In the genomic region with DNA sequence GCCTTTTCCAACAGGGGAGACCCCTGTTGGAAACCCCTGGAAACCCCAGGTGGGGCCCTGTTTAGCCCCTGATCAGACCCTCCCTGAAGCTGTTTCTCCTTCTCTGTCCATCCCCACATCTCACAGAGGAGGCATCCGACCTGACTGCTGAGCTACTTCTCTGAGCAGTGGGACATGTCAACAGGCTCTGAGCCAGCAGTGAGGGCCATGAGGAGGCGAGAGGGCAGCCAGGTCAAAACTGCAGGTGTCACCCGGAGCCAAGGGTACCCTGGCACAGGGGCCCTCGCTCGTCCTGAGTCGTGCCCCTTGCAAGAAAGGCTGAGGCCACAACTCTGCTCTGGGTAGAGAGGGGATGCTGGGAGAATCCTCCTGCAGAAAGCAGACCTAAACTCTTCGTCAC, we compare ENCODE assay signal across 2 cellular contexts.
TF ChIP-seq lines count a peak whose summit lies in the region.

No MANE protein-coding gene starts in this region.

TF ChIP-seq in liver, 16 proteins besides CTCF, POLR2A, EP300 and RAD21:
- TF ChIP-seq FOXA2 (IDR thresholded peaks at IDR 0.05) = no peak
- TF ChIP-seq HNF4A (conservative IDR thresholded peaks at IDR 0.05) = no peak
- TF ChIP-seq HNF4G (IDR thresholded peaks at IDR 0.05) = no peak
- TF ChIP-seq, protein P1, sequence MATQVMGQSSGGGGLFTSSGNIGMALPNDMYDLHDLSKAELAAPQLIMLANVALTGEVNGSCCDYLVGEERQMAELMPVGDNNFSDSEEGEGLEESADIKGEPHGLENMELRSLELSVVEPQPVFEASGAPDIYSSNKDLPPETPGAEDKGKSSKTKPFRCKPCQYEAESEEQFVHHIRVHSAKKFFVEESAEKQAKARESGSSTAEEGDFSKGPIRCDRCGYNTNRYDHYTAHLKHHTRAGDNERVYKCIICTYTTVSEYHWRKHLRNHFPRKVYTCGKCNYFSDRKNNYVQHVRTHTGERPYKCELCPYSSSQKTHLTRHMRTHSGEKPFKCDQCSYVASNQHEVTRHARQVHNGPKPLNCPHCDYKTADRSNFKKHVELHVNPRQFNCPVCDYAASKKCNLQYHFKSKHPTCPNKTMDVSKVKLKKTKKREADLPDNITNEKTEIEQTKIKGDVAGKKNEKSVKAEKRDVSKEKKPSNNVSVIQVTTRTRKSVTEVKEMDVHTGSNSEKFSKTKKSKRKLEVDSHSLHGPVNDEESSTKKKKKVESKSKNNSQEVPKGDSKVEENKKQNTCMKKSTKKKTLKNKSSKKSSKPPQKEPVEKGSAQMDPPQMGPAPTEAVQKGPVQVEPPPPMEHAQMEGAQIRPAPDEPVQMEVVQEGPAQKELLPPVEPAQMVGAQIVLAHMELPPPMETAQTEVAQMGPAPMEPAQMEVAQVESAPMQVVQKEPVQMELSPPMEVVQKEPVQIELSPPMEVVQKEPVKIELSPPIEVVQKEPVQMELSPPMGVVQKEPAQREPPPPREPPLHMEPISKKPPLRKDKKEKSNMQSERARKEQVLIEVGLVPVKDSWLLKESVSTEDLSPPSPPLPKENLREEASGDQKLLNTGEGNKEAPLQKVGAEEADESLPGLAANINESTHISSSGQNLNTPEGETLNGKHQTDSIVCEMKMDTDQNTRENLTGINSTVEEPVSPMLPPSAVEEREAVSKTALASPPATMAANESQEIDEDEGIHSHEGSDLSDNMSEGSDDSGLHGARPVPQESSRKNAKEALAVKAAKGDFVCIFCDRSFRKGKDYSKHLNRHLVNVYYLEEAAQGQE (IDR thresholded peaks at IDR 0.05) = no peak
- TF ChIP-seq MAX (IDR thresholded peaks at IDR 0.05) = no peak
- TF ChIP-seq JUND (IDR thresholded peaks at IDR 0.05) = no peak
- TF ChIP-seq NR2F2 (IDR thresholded peaks at IDR 0.05) = no peak
- TF ChIP-seq, protein P2, sequence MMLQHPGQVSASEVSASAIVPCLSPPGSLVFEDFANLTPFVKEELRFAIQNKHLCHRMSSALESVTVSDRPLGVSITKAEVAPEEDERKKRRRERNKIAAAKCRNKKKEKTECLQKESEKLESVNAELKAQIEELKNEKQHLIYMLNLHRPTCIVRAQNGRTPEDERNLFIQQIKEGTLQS (IDR thresholded peaks at IDR 0.05) = no peak
- no peak for TF ChIP-seq YY1 (IDR thresholded peaks at IDR 0.05)
- TF ChIP-seq, protein P3, sequence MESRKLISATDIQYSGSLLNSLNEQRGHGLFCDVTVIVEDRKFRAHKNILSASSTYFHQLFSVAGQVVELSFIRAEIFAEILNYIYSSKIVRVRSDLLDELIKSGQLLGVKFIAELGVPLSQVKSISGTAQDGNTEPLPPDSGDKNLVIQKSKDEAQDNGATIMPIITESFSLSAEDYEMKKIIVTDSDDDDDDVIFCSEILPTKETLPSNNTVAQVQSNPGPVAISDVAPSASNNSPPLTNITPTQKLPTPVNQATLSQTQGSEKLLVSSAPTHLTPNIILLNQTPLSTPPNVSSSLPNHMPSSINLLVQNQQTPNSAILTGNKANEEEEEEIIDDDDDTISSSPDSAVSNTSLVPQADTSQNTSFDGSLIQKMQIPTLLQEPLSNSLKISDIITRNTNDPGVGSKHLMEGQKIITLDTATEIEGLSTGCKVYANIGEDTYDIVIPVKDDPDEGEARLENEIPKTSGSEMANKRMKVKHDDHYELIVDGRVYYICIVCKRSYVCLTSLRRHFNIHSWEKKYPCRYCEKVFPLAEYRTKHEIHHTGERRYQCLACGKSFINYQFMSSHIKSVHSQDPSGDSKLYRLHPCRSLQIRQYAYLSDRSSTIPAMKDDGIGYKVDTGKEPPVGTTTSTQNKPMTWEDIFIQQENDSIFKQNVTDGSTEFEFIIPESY (IDR thresholded peaks at IDR 0.05) = no peak

TF ChIP-seq in HepG2, 621 proteins besides CTCF, POLR2A, EP300 and RAD21 (continues in another document):
- TF ChIP-seq PPARG (CRISPR knock-in tag; conservative IDR thresholded peaks at IDR 0.05) (no peak), ZNF614 (CRISPR knock-in tag; IDR thresholded peaks at IDR 0.05; ENCODE audit: borderline replicate concordance) (no peak), ISL2 (CRISPR knock-in tag; IDR thresholded peaks at IDR 0.05) (no peak), IKZF4 (CRISPR knock-in tag; IDR thresholded peaks at IDR 0.05; ENCODE audit: borderline replicate concordance, low read depth, not compliant biosample characterization) (no peak), BORCS8-MEF2B (CRISPR knock-in tag; IDR thresholded peaks at IDR 0.05) (no peak), ZNF317 (CRISPR knock-in tag; IDR thresholded peaks at IDR 0.05) (no peak), ZNF646 (CRISPR knock-in tag; IDR thresholded peaks at IDR 0.05) (no peak), ZNF354B (CRISPR knock-in tag; IDR thresholded peaks at IDR 0.05) (no peak), PRDM4 (CRISPR knock-in tag; IDR thresholded peaks at IDR 0.05; ENCODE audit: borderline replicate concordance) (no peak), ZNF644 (CRISPR knock-in tag; IDR thresholded peaks at IDR 0.05; ENCODE audit: low read depth) (no peak), TAF1 (CRISPR knock-in tag; IDR thresholded peaks at IDR 0.05) (no peak), ZNF782 (CRISPR knock-in tag; IDR thresholded peaks at IDR 0.05; ENCODE audit: borderline replicate concordance) (no peak)
- TF ChIP-seq, protein P4, sequence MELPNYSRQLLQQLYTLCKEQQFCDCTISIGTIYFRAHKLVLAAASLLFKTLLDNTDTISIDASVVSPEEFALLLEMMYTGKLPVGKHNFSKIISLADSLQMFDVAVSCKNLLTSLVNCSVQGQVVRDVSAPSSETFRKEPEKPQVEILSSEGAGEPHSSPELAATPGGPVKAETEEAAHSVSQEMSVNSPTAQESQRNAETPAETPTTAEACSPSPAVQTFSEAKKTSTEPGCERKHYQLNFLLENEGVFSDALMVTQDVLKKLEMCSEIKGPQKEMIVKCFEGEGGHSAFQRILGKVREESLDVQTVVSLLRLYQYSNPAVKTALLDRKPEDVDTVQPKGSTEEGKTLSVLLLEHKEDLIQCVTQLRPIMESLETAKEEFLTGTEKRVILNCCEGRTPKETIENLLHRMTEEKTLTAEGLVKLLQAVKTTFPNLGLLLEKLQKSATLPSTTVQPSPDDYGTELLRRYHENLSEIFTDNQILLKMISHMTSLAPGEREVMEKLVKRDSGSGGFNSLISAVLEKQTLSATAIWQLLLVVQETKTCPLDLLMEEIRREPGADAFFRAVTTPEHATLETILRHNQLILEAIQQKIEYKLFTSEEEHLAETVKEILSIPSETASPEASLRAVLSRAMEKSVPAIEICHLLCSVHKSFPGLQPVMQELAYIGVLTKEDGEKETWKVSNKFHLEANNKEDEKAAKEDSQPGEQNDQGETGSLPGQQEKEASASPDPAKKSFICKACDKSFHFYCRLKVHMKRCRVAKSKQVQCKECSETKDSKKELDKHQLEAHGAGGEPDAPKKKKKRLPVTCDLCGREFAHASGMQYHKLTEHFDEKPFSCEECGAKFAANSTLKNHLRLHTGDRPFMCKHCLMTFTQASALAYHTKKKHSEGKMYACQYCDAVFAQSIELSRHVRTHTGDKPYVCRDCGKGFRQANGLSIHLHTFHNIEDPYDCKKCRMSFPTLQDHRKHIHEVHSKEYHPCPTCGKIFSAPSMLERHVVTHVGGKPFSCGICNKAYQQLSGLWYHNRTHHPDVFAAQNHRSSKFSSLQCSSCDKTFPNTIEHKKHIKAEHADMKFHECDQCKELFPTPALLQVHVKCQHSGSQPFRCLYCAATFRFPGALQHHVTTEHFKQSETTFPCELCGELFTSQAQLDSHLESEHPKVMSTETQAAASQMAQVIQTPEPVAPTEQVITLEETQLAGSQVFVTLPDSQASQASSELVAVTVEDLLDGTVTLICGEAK (IDR thresholded peaks at IDR 0.05) = no peak
- TF ChIP-seq, protein P4 (CRISPR knock-in tag; IDR thresholded peaks at IDR 0.05) = no peak
- TF ChIP-seq, protein P5, sequence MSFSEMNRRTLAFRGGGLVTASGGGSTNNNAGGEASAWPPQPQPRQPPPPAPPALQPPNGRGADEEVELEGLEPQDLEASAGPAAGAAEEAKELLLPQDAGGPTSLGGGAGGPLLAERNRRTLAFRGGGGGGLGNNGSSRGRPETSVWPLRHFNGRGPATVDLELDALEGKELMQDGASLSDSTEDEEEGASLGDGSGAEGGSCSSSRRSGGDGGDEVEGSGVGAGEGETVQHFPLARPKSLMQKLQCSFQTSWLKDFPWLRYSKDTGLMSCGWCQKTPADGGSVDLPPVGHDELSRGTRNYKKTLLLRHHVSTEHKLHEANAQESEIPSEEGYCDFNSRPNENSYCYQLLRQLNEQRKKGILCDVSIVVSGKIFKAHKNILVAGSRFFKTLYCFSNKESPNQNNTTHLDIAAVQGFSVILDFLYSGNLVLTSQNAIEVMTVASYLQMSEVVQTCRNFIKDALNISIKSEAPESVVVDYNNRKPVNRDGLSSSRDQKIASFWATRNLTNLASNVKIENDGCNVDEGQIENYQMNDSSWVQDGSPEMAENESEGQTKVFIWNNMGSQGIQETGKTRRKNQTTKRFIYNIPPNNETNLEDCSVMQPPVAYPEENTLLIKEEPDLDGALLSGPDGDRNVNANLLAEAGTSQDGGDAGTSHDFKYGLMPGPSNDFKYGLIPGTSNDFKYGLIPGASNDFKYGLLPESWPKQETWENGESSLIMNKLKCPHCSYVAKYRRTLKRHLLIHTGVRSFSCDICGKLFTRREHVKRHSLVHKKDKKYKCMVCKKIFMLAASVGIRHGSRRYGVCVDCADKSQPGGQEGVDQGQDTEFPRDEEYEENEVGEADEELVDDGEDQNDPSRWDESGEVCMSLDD (CRISPR knock-in tag; IDR thresholded peaks at IDR 0.05; ENCODE audit: borderline replicate concordance) = no peak
